Comparison of ENCODE assay signal across 1 cellular context in genomic region chr17:80502578-80502877, GRCh38.
TF ChIP-seq lines count a peak whose summit lies in the region.

No MANE protein-coding gene starts in this region.

TF ChIP-seq in H1, 55 proteins besides CTCF, POLR2A, EP300 and RAD21:
- TF ChIP-seq TBP (IDR thresholded peaks at IDR 0.05; ENCODE audit: low read depth, low read length) (no peak), POU5F1 (IDR thresholded peaks at IDR 0.05; ENCODE audit: low read depth, low read length) (no peak), EGR1 (IDR thresholded peaks at IDR 0.05; ENCODE audit: borderline replicate concordance, low read depth, low read length) (no peak), SIN3A (conservative IDR thresholded peaks at IDR 0.05 in 1 of 2, IDR thresholded peaks at IDR 0.05 in 1 of 2; ENCODE audit: low read depth in 1 of 2, low read length in 2 of 2) (no peak)
